ENCODE assay signal across 8 cellular contexts in the genomic region with DNA sequence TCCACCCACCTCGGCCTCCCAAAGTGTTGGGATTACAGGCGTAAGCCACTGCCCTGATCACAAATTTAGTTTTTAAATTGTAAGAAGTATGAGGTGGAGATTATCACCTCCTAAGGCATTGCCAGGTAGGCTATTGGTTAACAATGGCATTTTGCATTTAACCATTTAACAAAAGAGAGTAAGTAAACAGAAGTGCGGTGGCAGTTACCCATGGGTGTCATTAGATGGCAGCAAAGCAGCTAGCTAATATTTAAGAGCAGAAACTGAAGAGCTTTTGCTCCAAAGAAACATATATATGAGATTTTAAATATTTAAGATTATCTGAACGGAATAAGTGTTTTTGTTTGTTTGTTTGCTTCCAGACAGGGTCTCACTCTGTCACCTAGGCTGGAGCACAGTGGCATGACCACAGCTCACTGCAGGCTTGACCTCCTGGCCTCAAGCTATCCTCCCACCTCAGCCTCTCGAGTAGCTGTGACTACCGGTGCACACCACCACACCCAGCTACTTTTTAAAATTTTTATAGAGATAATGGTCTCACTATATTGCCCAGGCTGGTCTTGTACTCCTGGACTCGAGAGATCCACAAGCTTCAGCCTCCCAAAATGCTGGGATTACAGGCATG.
DNase-seq lines count a peak whose midpoint lies in the region; ATAC-seq lines count a peak whose summit lies in the region.

No MANE protein-coding gene starts in this region.

- H3K9me3 Mint-ChIP-seq in activated naive CD4-positive, alpha-beta T cell treated with anti-CD3 and anti-CD28 coated beads for 36 hours, result no peaks in the 10 kb centered on the region
- peaks cover 0 to 3% (median 0%) of the 10 kb centered on the region in 7 donors for H3K9me3 Mint-ChIP-seq in naive B cell

- CTCF ChIA-PET in activated naive CD4-positive, alpha-beta T cell treated with anti-CD3 and anti-CD28 coated beads for 36 hours (lab: Charles Lee), result interaction anchor here (0.6 to 2.4 kb wide), 12 partner anchors 11 to 698 kb away, joined by 3 to 13 read pairs (median 3); no protein-coding TSS in a partner anchor

- no peak overlapping the region for H3K27ac Mint-ChIP-seq in activated naive CD4-positive, alpha-beta T cell treated with anti-CD3 and anti-CD28 coated beads for 36 hours
- H3K27ac Mint-ChIP-seq in naive B cell, result peak overlapping the region in 2 of 6 donors; percentile 49 to 58

- peaks cover 8% of the 10 kb centered on the region for H3K4me1 Mint-ChIP-seq in activated naive CD4-positive, alpha-beta T cell treated with anti-CD3 and anti-CD28 coated beads for 36 hours (ENCODE audit: low read depth)
- H3K4me1 Mint-ChIP-seq in naive B cell, result peaks cover 9 to 41% (median 37%) of the 10 kb centered on the region in 3 donors

- no peaks in the 10 kb centered on the region for H3K36me3 Mint-ChIP-seq in activated naive CD4-positive, alpha-beta T cell treated with anti-CD3 and anti-CD28 coated beads for 36 hours (ENCODE audit: low read depth)
- H3K36me3 Mint-ChIP-seq in naive B cell, result no peaks in the 10 kb centered on the region

- intact Hi-C loops in activated naive CD4-positive, alpha-beta T cell treated with anti-CD3 and anti-CD28 coated beads for 36 hours (cut with micrococcal nuclease), result loop anchor here (1.0 to 5.0 kb wide), 6 partner anchors 220 to 1018 kb away; no protein-coding TSS in a partner anchor

- H3K27me3 Mint-ChIP-seq in activated naive CD4-positive, alpha-beta T cell treated with anti-CD3 and anti-CD28 coated beads for 36 hours (ENCODE audit: low read depth), result peaks cover 9% of the 10 kb centered on the region
- H3K27me3 Mint-ChIP-seq in naive B cell, result peaks cover 6 to 24% (median 10%) of the 10 kb centered on the region in 3 donors

- DNase-seq in activated naive CD4-positive, alpha-beta T cell treated with anti-CD3 and anti-CD28 coated beads for 36 hours, result peak; percentile 35
- DNase-seq in activated naive CD4-positive, alpha-beta T cell (lab: John Stamatoyannopoulos, UW), result no peak
- DNase-seq in NCI-H345 treated with DMSO at 0.1 percent for 48 hours (lab: John Stamatoyannopoulos, UW; ENCODE audit: unreplicated experiment) (peak; percentile 74), cerebellum (ENCODE audit: low spot score) (peak; percentile 17), naive B cell (peak; percentile 39), GOT3 (lab: John Stamatoyannopoulos, UW) (no peak)

- no peak overlapping the region for H3K4me3 Mint-ChIP-seq in activated naive CD4-positive, alpha-beta T cell treated with anti-CD3 and anti-CD28 coated beads for 36 hours
- H3K4me3 Mint-ChIP-seq in naive B cell, result peak overlapping the region in 2 of 8 donors; percentile 27 to 54

- ATAC-seq in HG02885 (IDR thresholded peaks at IDR 0.05; ENCODE audit: poor library complexity, unreplicated experiment), result peak; percentile 76
- ATAC-seq in naive B cell (ENCODE audit: low read depth in 2 of 2), result peak in 1 of 2 donors; percentile 49
- no peak for ATAC-seq in HG03342 (IDR thresholded peaks at IDR 0.05; ENCODE audit: unreplicated experiment)

Comparison
In these comparisons a context has a peak if more than half of its experiments do, and no peak if none do; other contexts are left out.
1. DNase-seq: peak in activated naive CD4-positive, alpha-beta T cell treated with anti-CD3 and anti-CD28 coated beads for 36 hours (single experiment), NCI-H345 treated with DMSO at 0.1 percent for 48 hours (single experiment), cerebellum (single experiment) and naive B cell (single experiment); none in activated naive CD4-positive, alpha-beta T cell (0 of 4) and GOT3 (single experiment).